9 cellular contexts compared by ENCODE assay signal in the genomic region with DNA sequence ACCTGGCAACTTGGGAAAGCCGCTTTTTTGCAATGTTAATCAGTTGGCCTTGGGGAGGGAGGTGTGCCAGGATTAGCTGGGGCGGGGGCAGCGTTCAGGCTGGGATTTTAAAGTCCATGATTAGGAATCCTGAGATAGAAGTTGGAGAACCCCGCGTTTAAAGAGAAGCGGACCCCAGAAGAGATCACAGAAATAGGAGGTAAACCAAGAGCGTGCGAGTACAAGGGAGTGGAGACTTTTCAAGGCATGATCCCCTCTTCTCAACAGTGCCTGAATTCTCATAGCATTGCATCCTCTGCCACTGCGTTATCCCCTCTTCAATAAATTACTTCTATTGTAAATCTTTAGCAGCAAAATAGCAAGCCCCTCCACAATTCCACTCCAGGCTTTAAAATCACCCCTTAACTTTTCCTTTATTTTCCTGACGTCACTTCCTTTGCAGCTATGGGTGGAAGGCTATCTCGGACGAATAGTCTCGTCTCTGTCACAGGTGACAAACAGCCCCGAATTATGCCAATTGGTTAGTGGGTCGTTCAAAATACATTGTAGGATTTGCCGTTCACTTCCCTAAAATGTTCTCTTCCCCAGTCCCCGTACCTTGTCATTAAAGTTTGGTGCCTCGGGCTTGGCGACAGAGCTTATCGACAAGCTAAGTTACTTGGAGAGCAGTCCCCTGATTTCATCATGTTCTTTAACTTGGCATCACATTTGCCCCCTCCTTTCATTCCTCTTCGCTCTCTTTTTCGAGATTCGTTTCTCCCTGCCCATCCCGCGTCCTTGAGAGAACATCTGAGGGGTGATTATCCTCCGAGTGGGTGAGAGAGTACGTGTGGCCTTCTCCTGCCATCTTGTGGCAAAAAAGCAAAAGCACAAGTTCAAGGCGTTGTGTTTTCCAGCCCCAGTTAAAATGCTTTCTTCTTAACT. TPM values are rescaled to one million over a fixed set of nuclear protein-coding genes. Genes with fewer than 3 reads are reported as not detected.
A peak's percentile ranks its signal among the peaks of the same experiment; 100 is the strongest.
DNase-seq lines count a peak whose midpoint lies in the region; ATAC-seq and TF ChIP-seq lines count a peak whose summit lies in the region.
"Had no signal": no experiment of that assay in that cellular context is flagged by ENCODE, and none has a peak within 500 bp of the region (broad histone marks: within the 10 kb centered on the region; RNA-seq: fewer than 3 reads in every experiment).

No MANE protein-coding gene starts in this region.

- H3K4me3 ChIP-seq in BLaER1 treated with 17β-estradiol and CSF1 and Interleukin-3, amounts not matched to agents 10 nM and 100 nM = peak overlapping the region; percentile 69 to 87 (median 81)
- H3K4me3 ChIP-seq in dorsolateral prefrontal cortex = peak overlapping the region; percentile 54 to 96 (median 77)

- H3K23ac ChIP-seq in H9 (ENCODE audit: insufficient read length, low read depth, low read length) = no peak overlapping the region

- peaks cover 0 to 3% of the 10 kb centered on the region in 2 experiments; a peak in 1 of 5 replicates for H3K9me3 Mint-ChIP-seq in H9

- peak overlapping the region; percentile 74 to 98 (median 90) for H3K4me2 ChIP-seq in BLaER1 treated with 17β-estradiol and CSF1 and Interleukin-3, amounts not matched to agents 10 nM and 100 nM
- H3K4me2 ChIP-seq in H9 (ENCODE audit: insufficient read depth, insufficient read length, low read length) = peak overlapping the region; percentile 92

- peak overlapping the region; percentile 84 for H3K56ac ChIP-seq in H9 (ENCODE audit: insufficient read length, low read depth, low read length)

- no peak overlapping the region for H2AK5ac ChIP-seq in H9 (ENCODE audit: insufficient read length, low read length)

- peak overlapping the region; percentile 72; the same call in 1 of the 2 replicates for H3K14ac ChIP-seq in H9 (ENCODE audit: insufficient read depth, low read length)

- peaks cover 11% of the 10 kb centered on the region for H3K23me2 ChIP-seq in H9 (ENCODE audit: insufficient read length, low read depth, low read length, poor library complexity, severe bottlenecking)

- no peaks in the 10 kb centered on the region for H3K36me3 ChIP-seq in BLaER1 treated with 17β-estradiol and CSF1 and Interleukin-3, amounts not matched to agents 10 nM and 100 nM

- no peak overlapping the region for H2BK15ac ChIP-seq in H9 (ENCODE audit: low read depth, low read length)

- peak overlapping the region; percentile 81 for H3K18ac ChIP-seq in H9 (ENCODE audit: insufficient read length, low read depth, low read length)

- H2BK20ac ChIP-seq in H9 (ENCODE audit: low read depth, low read length, poor library complexity, severe bottlenecking) = no peak overlapping the region

- H3K27me3 Mint-ChIP-seq in H9 (ENCODE audit: low read depth) = peaks cover 9% of the 10 kb centered on the region; the same call in 1 of the 2 replicates

- H4K8ac ChIP-seq in H9 (replicated peaks; ENCODE audit: insufficient read length, low read depth, low read length) = no peak overlapping the region

- no peak overlapping the region for H3K27ac Mint-ChIP-seq in H9

- H2BK120ac ChIP-seq in H9 (ENCODE audit: low read depth, low read length, poor library complexity, severe bottlenecking) = no peak overlapping the region

- H3K9me3 ChIP-seq in BLaER1 treated with 17β-estradiol and CSF1 and Interleukin-3, amounts not matched to agents 10 nM and 100 nM (replicated peaks in 1 of 11) = no peaks in the 10 kb centered on the region
- H3K9me3 ChIP-seq in H9 (ENCODE audit: control insufficient read depth, low read depth, low read length) = no peaks in the 10 kb centered on the region

- DNase-seq in H9 (peak; percentile 69), NCI-H345 (lab: John Stamatoyannopoulos, UW) (peak; percentile 83), dorsolateral prefrontal cortex (peak in 5 of 10 donors; percentile 35 to 64 (median 61)), left lobe of liver (ENCODE audit: low spot score) (peak; percentile 58)
- DNase-seq in stimulated activated CD4-positive, alpha-beta T cell treated with anti-CD3 and anti-CD28 coated beads, Interleukin-2, amount 100 ng/mL, for 48 hours = peak; percentile 36 to 46

- H3K27me3 ChIP-seq in BLaER1 treated with 17β-estradiol and CSF1 and Interleukin-3, amounts not matched to agents 10 nM and 100 nM = no peaks in the 10 kb centered on the region
- no peaks in the 10 kb centered on the region for H3K27me3 ChIP-seq in H9 (ENCODE audit: insufficient read depth, low read length)
- peaks cover 0 to 39% (median 32%) of the 10 kb centered on the region in 45 donors for H3K27me3 ChIP-seq in dorsolateral prefrontal cortex

- H3K4ac ChIP-seq in H9 (ENCODE audit: low read depth, low read length) = no peak overlapping the region; the same call in 1 of the 2 replicates

- H2BK5ac ChIP-seq in H9 (ENCODE audit: insufficient read length, low read length) = peak overlapping the region; percentile 48

- no peak overlapping the region for H2BK12ac ChIP-seq in H9 (ENCODE audit: insufficient read length, low read depth, low read length)

- no peak overlapping the region for H2AFZ ChIP-seq in H9 (ENCODE audit: low read length)

- no peak overlapping the region for H3K4me3 Mint-ChIP-seq in H9

- peaks cover 0 to 4% (median 3%) of the 10 kb centered on the region in 3 experiments; a peak in 3 of 7 replicates for H3K36me3 Mint-ChIP-seq in H9 (ENCODE audit: insufficient read depth in 1 of 3, low read depth in 3 of 3)

- H3K27ac ChIP-seq in BLaER1 treated with 17β-estradiol and CSF1 and Interleukin-3, amounts not matched to agents 10 nM and 100 nM = peak overlapping the region; percentile 76 to 99 (median 95)
- peak overlapping the region; percentile 96 for H3K27ac ChIP-seq in H9 (ENCODE audit: insufficient read length, low read depth, low read length)
- peak overlapping the region; percentile 1 to 95 (median 85) for H3K27ac ChIP-seq in dorsolateral prefrontal cortex

- no peak overlapping the region for H4K5ac ChIP-seq in H9 (ENCODE audit: insufficient read length, low read depth, low read length)

- H3T11ph ChIP-seq in H9 (ENCODE audit: low read length) = no peak overlapping the region

- peak overlapping the region; percentile 79 to 99 (median 97) for H3K9ac ChIP-seq in BLaER1 treated with 17β-estradiol and CSF1 and Interleukin-3, amounts not matched to agents 10 nM and 100 nM
- H3K9ac ChIP-seq in H9 (ENCODE audit: extremely low read depth, insufficient read length, low read length) = peak overlapping the region; percentile 99

- peaks cover 27 to 40% (median 33%) of the 10 kb centered on the region in 10 experiments for H3K4me1 ChIP-seq in BLaER1 treated with 17β-estradiol and CSF1 and Interleukin-3, amounts not matched to agents 10 nM and 100 nM
- H3K4me1 ChIP-seq in H9 (ENCODE audit: insufficient read depth, low read length) = no peaks in the 10 kb centered on the region; the same call in 1 of the 2 replicates

- no peak overlapping the region for H4K91ac ChIP-seq in H9 (ENCODE audit: insufficient read length, low read depth, low read length)

- intact Hi-C loops in dorsolateral prefrontal cortex (cut with DNase I) = loop anchor here (5.0 to 10.0 kb wide), 8 partner anchors 60 to 1610 kb away; a partner anchor contains a TSS

- no peaks in the 10 kb centered on the region for H3K79me1 ChIP-seq in H9 (ENCODE audit: insufficient read depth, low read depth, low read length, poor library complexity, severe bottlenecking)

- peaks cover 24 to 26% of the 10 kb centered on the region in 2 experiments for H3K4me1 Mint-ChIP-seq in H9

- ATAC-seq in activated CD4-positive, CD25-positive, alpha-beta regulatory T cell treated with anti-CD3 and anti-CD28 coated beads, Interleukin-2, amount 50 U/mL, for 24 hours = peak; percentile 28 to 36
- peak; percentile 69 for ATAC-seq in left lobe of liver
- ATAC-seq in HG02798 (IDR thresholded peaks at IDR 0.05; ENCODE audit: poor library complexity, unreplicated experiment) = no peak

- H3K79me2 ChIP-seq in H9 (ENCODE audit: insufficient read depth, low read length) = no peaks in the 10 kb centered on the region

- WGBS in H9 (ENCODE audit: extremely low coverage, insufficient read length, low lambda C conversion rate) = no CpG with 5 or more reads among the region's 28 CpGs

- peak; percentile 81 for TF ChIP-seq CTCF in H9 (conservative IDR thresholded peaks at IDR 0.05)
- TF ChIP-seq CTCF in dorsolateral prefrontal cortex (IDR thresholded peaks at IDR 0.05 in 54 of 56, conservative IDR thresholded peaks at IDR 0.05 in 2 of 56; ENCODE audit: low read depth in 1 of 56, partially characterized antibody in 56 of 56) = peak; percentile 60 to 90 (median 78)

- H4K20me1 ChIP-seq in BLaER1 treated with 17β-estradiol and CSF1 and Interleukin-3, amounts not matched to agents 10 nM and 100 nM = peaks cover 0 to 14% (median 0%) of the 10 kb centered on the region in 11 experiments; a peak in 4 of 22 replicates
- no peaks in the 10 kb centered on the region for H4K20me1 ChIP-seq in H9 (ENCODE audit: control insufficient read depth, insufficient read depth, insufficient read length)

RNA-seq across cellular contexts. Expression of a gene that starts 17.1 kb away (rescaled TPM):
- total RNA-seq in H9 (2021) = not detected in 2 replicates
- total RNA-seq in dorsolateral prefrontal cortex = not detected
- not detected for total RNA-seq in left lobe of liver
- total RNA-seq: T-helper 2 cell treated with Interferon-gamma antibody and Interleukin-4, amounts not matched to agents 100 ng/mL and 5 ng/mL, for 36 hours had no signal
